In genomic region chr11:75383246-75383645, GRCh38 we compare ENCODE assay signal across 1 cellular context.
TF ChIP-seq lines count a peak whose summit lies in the region.

No MANE protein-coding gene starts in this region.

TF ChIP-seq in HepG2, 621 proteins besides CTCF, POLR2A, EP300 and RAD21:
- TF ChIP-seq ZNF281 (CRISPR knock-in tag; IDR thresholded peaks at IDR 0.05; ENCODE audit: borderline replicate concordance) = peak; percentile 54; the same call in 1 of the 2 replicates
- TF ChIP-seq NFE2L1 (CRISPR knock-in tag; IDR thresholded peaks at IDR 0.05; ENCODE audit: borderline replicate concordance) = no peak
